ENCODE assay signal across 8 cellular contexts in genomic region chr5:67206381-67207328, GRCh38. TPM values are rescaled to one million over a fixed set of nuclear protein-coding genes. Genes with fewer than 3 reads are reported as not detected.
DNase-seq lines count a peak whose midpoint lies in the region; ATAC-seq and TF ChIP-seq lines count a peak whose summit lies in the region.

No MANE protein-coding gene starts in this region.

- peak; percentile 33 for DNase-seq in GM23248
- DNase-seq in activated CD4-positive, alpha-beta T cell treated with anti-CD3 and anti-CD28 coated beads, Interleukin-2, amount 50 U/mL, for 4 hours, result peak; percentile 82 to 84
- DNase-seq in stimulated activated CD4-positive, alpha-beta T cell treated with anti-CD3 and anti-CD28 coated beads, TNF-alpha, amount 100 ng/mL, for 24 hours (ENCODE audit: low read depth in 3 of 3), result peak; percentile 70 to 85 (median 79)
- DNase-seq in Right ventricle myocardium inferior (ENCODE audit: missing footprints), result no peak
- DNase-seq in DMS 273 treated with DMSO at 0.1 percent for 48 hours (lab: John Stamatoyannopoulos, UW), result no peak

- H3K9me3 ChIP-seq in DOHH2 (ENCODE audit: control insufficient read depth, insufficient read depth, low read length), result no peaks in the 10 kb centered on the region
- H3K9me3 ChIP-seq in GM23248 (ENCODE audit: low read depth), result no peaks in the 10 kb centered on the region
- no peaks in the 10 kb centered on the region for H3K9me3 ChIP-seq in Loucy (ENCODE audit: insufficient read depth, low read depth, low read length)

- peak overlapping the region; percentile 98 for H3K27ac ChIP-seq in DOHH2 (ENCODE audit: low read depth, low read length)
- H3K27ac ChIP-seq in GM23248, result no peak overlapping the region

- H4K20me1 ChIP-seq in DOHH2 (ENCODE audit: control insufficient read depth, insufficient read depth, low read depth, low read length) (no peaks in the 10 kb centered on the region), GM23248 (ENCODE audit: insufficient read depth) (no peaks in the 10 kb centered on the region), Loucy (ENCODE audit: insufficient read depth, low read length, poor library complexity, severe bottlenecking) (no peaks in the 10 kb centered on the region)

- peak; percentile 90 for ATAC-seq in esophagus mucosa
- ATAC-seq in Right ventricle myocardium inferior, result no peak

- in situ Hi-C loops in GM23248 (cut with MboI), result no loop called here

- intact Hi-C loops in Right ventricle myocardium inferior (cut with DNase I), result loop anchor here (5.0 to 10.0 kb wide), 2 partner anchors 222 to 394 kb away; no protein-coding TSS in a partner anchor

- no peak overlapping the region for H2AFZ ChIP-seq in GM23248
- H2AFZ ChIP-seq in Loucy (ENCODE audit: low read length), result no peak overlapping the region

- H3K79me2 ChIP-seq in DOHH2 (ENCODE audit: control insufficient read depth, low read length), result peaks cover 3% of the 10 kb centered on the region
- H3K79me2 ChIP-seq in GM23248 (ENCODE audit: insufficient read depth), result no peaks in the 10 kb centered on the region
- H3K79me2 ChIP-seq in Loucy (ENCODE audit: insufficient read depth, low read length), result no peaks in the 10 kb centered on the region

- WGBS in GM23248 (ENCODE audit: low coverage in 1 of 2, low lambda C conversion rate in 2 of 2, missing lambda C conversion rate in 2 of 2), 2 experiments, result 62 to 72% methylated on average over 7 of the region's 7 CpGs

- H3K9ac ChIP-seq in GM23248, result no peak overlapping the region
- no peak overlapping the region for H3K9ac ChIP-seq in Loucy (ENCODE audit: low read depth, low read length, poor library complexity, severe bottlenecking)

- H3K9me2 ChIP-seq in DOHH2 (replicated peaks; ENCODE audit: control insufficient read depth, low read length) (no peaks in the 10 kb centered on the region), GM23248 (ENCODE audit: insufficient read depth) (no peaks in the 10 kb centered on the region), Loucy (replicated peaks; ENCODE audit: low read depth, low read length) (no peaks in the 10 kb centered on the region)

- no peaks in the 10 kb centered on the region for H3K36me3 ChIP-seq in DOHH2 (ENCODE audit: control insufficient read depth, low read length)
- no peaks in the 10 kb centered on the region for H3K36me3 ChIP-seq in GM23248 (ENCODE audit: low read depth)
- no peaks in the 10 kb centered on the region for H3K36me3 ChIP-seq in Loucy (ENCODE audit: insufficient read depth, low read length)

- H3K4me3 ChIP-seq in DOHH2 (ENCODE audit: low read length), result peak overlapping the region; percentile 63
- no peak overlapping the region for H3K4me3 ChIP-seq in GM23248
- H3K4me3 ChIP-seq in Loucy (ENCODE audit: low read length, poor library complexity, severe bottlenecking), result peak overlapping the region; percentile 30

- H3K4me1 ChIP-seq in DOHH2 (ENCODE audit: control insufficient read depth, low read length) (peaks cover 78% of the 10 kb centered on the region), GM23248 (ENCODE audit: insufficient read depth) (peaks cover 4% of the 10 kb centered on the region; the same call in 1 of the 2 replicates), Loucy (ENCODE audit: insufficient read depth, low read length, poor library complexity, severe bottlenecking) (peaks cover 50% of the 10 kb centered on the region)

- H3K4me2 ChIP-seq in DOHH2 (ENCODE audit: low read length) (peak overlapping the region; percentile 80), GM23248 (ENCODE audit: unreplicated experiment) (no peak overlapping the region), Loucy (ENCODE audit: low read depth, low read length, poor library complexity, severe bottlenecking) (peak overlapping the region; percentile 52)

- peaks cover 54% of the 10 kb centered on the region for H3F3A ChIP-seq in DOHH2 (ENCODE audit: control insufficient read depth, insufficient read depth)
- no peaks in the 10 kb centered on the region for H3F3A ChIP-seq in GM23248 (ENCODE audit: insufficient read depth)
- peaks cover 3% of the 10 kb centered on the region for H3F3A ChIP-seq in Loucy (ENCODE audit: low read depth)

- TF ChIP-seq CTCF in DOHH2 (IDR thresholded peaks at IDR 0.05; ENCODE audit: low read depth, low read length, poor library complexity, severe bottlenecking), result no peak
- no peak for TF ChIP-seq CTCF in Loucy (conservative IDR thresholded peaks at IDR 0.05; ENCODE audit: low read length)

- H3K27me3 ChIP-seq in DOHH2 (ENCODE audit: control insufficient read depth, low read length), result no peaks in the 10 kb centered on the region
- no peaks in the 10 kb centered on the region for H3K27me3 ChIP-seq in GM23248 (replicated peaks; ENCODE audit: insufficient read depth)
- no peaks in the 10 kb centered on the region for H3K27me3 ChIP-seq in Loucy (ENCODE audit: insufficient read depth, low read length, poor library complexity, severe bottlenecking)

RNA-seq across cellular contexts. Expression of gene CD180, which starts 10.1 kb away (rescaled TPM):
- not detected in 2 replicates for total RNA-seq in GM23248 (2014; rRNA removed; shearing (Covaris generic))
- not detected in 2 replicates for polyA plus RNA-seq in GM23248 (2016; fragmentation: Nextera tagmentation; extraction: Ambion mirVana)
- 0.24 TPM for total RNA-seq in esophagus mucosa
- 1.6 TPM for total RNA-seq in Right ventricle myocardium inferior

Comparison
In these comparisons a context has a peak if more than half of its experiments do, and no peak if none do; other contexts are left out.
1. DNase-seq: peak in GM23248 (single experiment), activated CD4-positive, alpha-beta T cell treated with anti-CD3 and anti-CD28 coated beads, Interleukin-2, amount 50 U/mL, for 4 hours (2 of 2) and stimulated activated CD4-positive, alpha-beta T cell treated with anti-CD3 and anti-CD28 coated beads, TNF-alpha, amount 100 ng/mL, for 24 hours (3 of 3); none in Right ventricle myocardium inferior (single experiment) and DMS 273 treated with DMSO at 0.1 percent for 48 hours (single experiment).